In genomic region chr19:17348700-17349099, GRCh38 we compare ENCODE assay signal across 8 cellular contexts. TPM values are rescaled to one million over a fixed set of nuclear protein-coding genes. Genes with fewer than 3 reads are reported as not detected.
DNase-seq lines count a peak whose midpoint lies in the region; ATAC-seq and TF ChIP-seq lines count a peak whose summit lies in the region.

No MANE protein-coding gene starts in this region.

- H3K36me3 ChIP-seq in esophagus muscularis mucosa: no peaks in the 10 kb centered on the region

- no peaks in the 10 kb centered on the region for H3K27me3 Mint-ChIP-seq in nephron progenitor cell (ENCODE audit: low read depth, poor library complexity)
- peaks cover 31% of the 10 kb centered on the region for H3K27me3 Mint-ChIP-seq in activated T-cell treated with anti-CD3 and anti-CD28 coated beads, Interleukin-2, amount 50 U/mL, for 4 hours (ENCODE audit: low read depth)

- H3K4me3 ChIP-seq in esophagus muscularis mucosa: no peak overlapping the region

- peak overlapping the region; percentile 54 for H3K27ac Mint-ChIP-seq in nephron progenitor cell

- no peak for TF ChIP-seq POLR2A in esophagus muscularis mucosa (IDR thresholded peaks at IDR 0.05; ENCODE audit: low read depth)

- WGBS in esophagus muscularis mucosa: 20% methylated on average over 1 of the region's 12 CpGs

- intact Hi-C loops in esophagus muscularis mucosa (cut with DNase I): loop anchor here (5.0 kb wide), 1 partner anchor 119 kb away; no protein-coding TSS in a partner anchor

- H3K27ac ChIP-seq in esophagus muscularis mucosa (replicated peaks in 1 of 4): peak overlapping the region; percentile 31 to 69 (median 50)

- H3K4me1 Mint-ChIP-seq in nephron progenitor cell: peaks cover 62% of the 10 kb centered on the region
- peaks cover 7% of the 10 kb centered on the region for H3K4me1 Mint-ChIP-seq in activated T-cell treated with anti-CD3 and anti-CD28 coated beads, Interleukin-2, amount 50 U/mL, for 4 hours (ENCODE audit: low read depth)

- no peaks in the 10 kb centered on the region for H3K9me3 ChIP-seq in esophagus muscularis mucosa

- no peaks in the 10 kb centered on the region for H3K9me3 Mint-ChIP-seq in nephron progenitor cell
- no peaks in the 10 kb centered on the region for H3K9me3 Mint-ChIP-seq in activated T-cell treated with anti-CD3 and anti-CD28 coated beads, Interleukin-2, amount 50 U/mL, for 4 hours

- no peak for TF ChIP-seq EP300 in esophagus muscularis mucosa (IDR thresholded peaks at IDR 0.05)

- H3K36me3 Mint-ChIP-seq in nephron progenitor cell (ENCODE audit: low read depth): no peaks in the 10 kb centered on the region
- no peaks in the 10 kb centered on the region for H3K36me3 Mint-ChIP-seq in activated T-cell treated with anti-CD3 and anti-CD28 coated beads, Interleukin-2, amount 50 U/mL, for 4 hours (ENCODE audit: insufficient read depth)

- H3K4me3 Mint-ChIP-seq in nephron progenitor cell: no peak overlapping the region
- H3K4me3 Mint-ChIP-seq in activated T-cell treated with anti-CD3 and anti-CD28 coated beads, Interleukin-2, amount 50 U/mL, for 4 hours: no peak overlapping the region

- DNase-seq in COLO668 (lab: John Stamatoyannopoulos, UW; ENCODE audit: unreplicated experiment) (peak; percentile 26), NCI-H774 (lab: John Stamatoyannopoulos, UW) (peak; percentile 58), esophagus muscularis mucosa (ENCODE audit: extremely low spot score) (no peak), nephron progenitor cell (no peak), activated gamma-delta T cell (lab: John Stamatoyannopoulos, UW) (no peak)
- DNase-seq in stimulated activated CD8-positive, alpha-beta memory T cell treated with anti-CD3 and anti-CD28 coated beads, Interleukin-4, amount 100 ng/mL, for 48 hours: no peak
- no peak for DNase-seq in activated T-cell treated with anti-CD3 and anti-CD28 coated beads, Interleukin-2, amount 50 U/mL, for 4 hours

- peaks cover 0 to 47% (median 0%) of the 10 kb centered on the region in 4 donors for H3K27me3 ChIP-seq in esophagus muscularis mucosa

- ATAC-seq in activated T-cell treated with anti-CD3 and anti-CD28 coated beads, Interleukin-2, amount 50 U/mL, for 4 hours: no peak
- no peak for ATAC-seq in GM21447 (IDR thresholded peaks at IDR 0.05; ENCODE audit: unreplicated experiment)

- H3K4me1 ChIP-seq in esophagus muscularis mucosa: peaks cover 36 to 49% (median 44%) of the 10 kb centered on the region in 4 donors

- TF ChIP-seq CTCF in esophagus muscularis mucosa (IDR thresholded peaks at IDR 0.05): no peak
- TF ChIP-seq CTCF in nephron progenitor cell (IDR thresholded peaks at IDR 0.05): no peak

RNA-seq across cellular contexts. Expression of gene GTPBP3, which starts 11.3 kb away (rescaled TPM):
- total RNA-seq in esophagus muscularis mucosa: 10 to 100 TPM in 2 of 4 donors, 1 to 10 TPM in 2; 8.7 to 13.3 (median 10.2) TPM
- 100 to 1,000 TPM in 2 of 3 donors, 10 to 100 TPM in 1; 96.4 to 122 (median 106) TPM for total RNA-seq in activated T-cell treated with anti-CD3 and anti-CD28 coated beads, Interleukin-2, amount 50 U/mL, for 4 hours

RNA-seq across cellular contexts. Expression of gene ANO8, which starts 14.0 kb away (rescaled TPM):
- 1 to 10 TPM; 2.9 to 7.4 (median 4.0) TPM for total RNA-seq in esophagus muscularis mucosa
- 1 to 10 TPM; 2.8 to 3.0 (median 2.9) TPM for total RNA-seq in activated T-cell treated with anti-CD3 and anti-CD28 coated beads, Interleukin-2, amount 50 U/mL, for 4 hours

RNA-seq across cellular contexts. Expression of gene PLVAP, which starts 28.4 kb away (rescaled TPM):
- 100 to 1,000 TPM in 3 of 4 donors, 10 to 100 TPM in 1; 37.4 to 155 (median 117) TPM for total RNA-seq in esophagus muscularis mucosa
- under 1 TPM in 1 of 3 donors, not detected in 2; 0.18 TPM for total RNA-seq in activated T-cell treated with anti-CD3 and anti-CD28 coated beads, Interleukin-2, amount 50 U/mL, for 4 hours

RNA-seq across cellular contexts. Expression of gene DDA1, which starts 39.3 kb away (rescaled TPM):
- 10 to 100 TPM; 12.0 to 25.4 (median 20.9) TPM for total RNA-seq in esophagus muscularis mucosa
- 10 to 100 TPM; 53.1 to 58.1 (median 53.4) TPM for total RNA-seq in activated T-cell treated with anti-CD3 and anti-CD28 coated beads, Interleukin-2, amount 50 U/mL, for 4 hours

RNA-seq across cellular contexts. Expression of gene MRPL34, which starts 43.0 kb away (rescaled TPM):
- total RNA-seq in esophagus muscularis mucosa: 100 to 1,000 TPM; 131 to 173 (median 147) TPM
- total RNA-seq in activated T-cell treated with anti-CD3 and anti-CD28 coated beads, Interleukin-2, amount 50 U/mL, for 4 hours: 100 to 1,000 TPM; 111 to 137 (median 126) TPM

Comparison
In these comparisons a context has a peak if more than half of its experiments do, and no peak if none do; other contexts are left out.
1. DNase-seq: peak in COLO668 (single experiment) and NCI-H774 (single experiment); none in esophagus muscularis mucosa (single experiment), nephron progenitor cell (single experiment), activated gamma-delta T cell (single experiment), stimulated activated CD8-positive, alpha-beta memory T cell treated with anti-CD3 and anti-CD28 coated beads, Interleukin-4, amount 100 ng/mL, for 48 hours (single experiment) and activated T-cell treated with anti-CD3 and anti-CD28 coated beads, Interleukin-2, amount 50 U/mL, for 4 hours (single experiment).
2. RNA of gene GTPBP3, which starts 11.3 kb away (total RNA-seq): 96.4 to 122 TPM in activated T-cell treated with anti-CD3 and anti-CD28 coated beads, Interleukin-2, amount 50 U/mL, for 4 hours; 8.7 to 13.3 TPM in esophagus muscularis mucosa; every median in the first group is over 4 times any median in the second.
3. RNA of gene PLVAP, which starts 28.4 kb away (total RNA-seq): 37.4 to 155 TPM in esophagus muscularis mucosa; 0.18 TPM in activated T-cell treated with anti-CD3 and anti-CD28 coated beads, Interleukin-2, amount 50 U/mL, for 4 hours; every median in the first group is over 10 times any median in the second.